Comparison of ENCODE assay signal across 13 cellular contexts in genomic region chr10:108850138-108850854, GRCh38.
DNase-seq lines count a peak whose midpoint lies in the region; ATAC-seq and TF ChIP-seq lines count a peak whose summit lies in the region.
"Had no signal": no experiment of that assay in that cellular context is flagged by ENCODE, and none has a peak within 500 bp of the region (broad histone marks: within the 10 kb centered on the region; RNA-seq: fewer than 3 reads in every experiment).

No MANE protein-coding gene starts in this region.

- H3K27ac Mint-ChIP-seq in CD14-positive monocyte = no peak overlapping the region
- H3K27ac Mint-ChIP-seq: natural killer cell treated with Interleukin-12 subunit alpha and Interleukin-12 subunit beta and Interleukin-15 and Interleukin-18, amount 100 ng/mL, for 72 hours had no signal

- no peaks in the 10 kb centered on the region for H3K36me3 Mint-ChIP-seq in CD14-positive monocyte
- H3K36me3 Mint-ChIP-seq: natural killer cell treated with Interleukin-12 subunit alpha and Interleukin-12 subunit beta and Interleukin-15 and Interleukin-18, amount 100 ng/mL, for 72 hours had no signal

- no peaks in the 10 kb centered on the region for H3K27me3 Mint-ChIP-seq in CD14-positive monocyte (ENCODE audit: low read depth in 3 of 3)
- H3K27me3 Mint-ChIP-seq: natural killer cell treated with Interleukin-12 subunit alpha and Interleukin-12 subunit beta and Interleukin-15 and Interleukin-18, amount 100 ng/mL, for 72 hours had no signal

- DNase-seq in SKM-1 (lab: John Stamatoyannopoulos, UW; ENCODE audit: unreplicated experiment) = peak; percentile 2
- DNase-seq in NK-92 treated with Interleukin-12 subunit alpha and Interleukin-12 subunit beta, amount 100 ng/mL, for 24 hours (lab: John Stamatoyannopoulos, UW) = no peak
- DNase-seq in CD14-positive monocyte (ENCODE audit: low spot score) = no peak
- DNase-seq in activated CD4-positive, alpha-beta T cell treated with anti-CD3 and anti-CD28 coated beads, Interleukin-2, amount 50 U/mL, for 1 hour = no peak
- no peak for DNase-seq in anterior cingulate cortex (lab: John Stamatoyannopoulos, UW)
- DNase-seq: activated effector memory CD4-positive, alpha-beta T cell treated with Interleukin-2 at 50 U/mL for 16 hours; Calu3; cortex of kidney; NCI-H2081 had no signal

- ATAC-seq in GM18508 (IDR thresholded peaks at IDR 0.05; ENCODE audit: insufficient read depth, unreplicated experiment) (peak; percentile 83), GM21526 (IDR thresholded peaks at IDR 0.05; ENCODE audit: low FRiP score, unreplicated experiment) (peak; percentile 95), HG03139 (IDR thresholded peaks at IDR 0.05; ENCODE audit: unreplicated experiment) (peak; percentile 80)
- ATAC-seq: natural killer cell treated with Interleukin-12 subunit alpha and Interleukin-12 subunit beta and Interleukin-15 and Interleukin-18, amount 100 ng/mL, for 72 hours had no signal

- intact Hi-C loops in CD14-positive monocyte (cut with micrococcal nuclease) = no loop called here

- peaks cover 0 to 2% (median 0%) of the 10 kb centered on the region in 7 donors for H3K9me3 Mint-ChIP-seq in CD14-positive monocyte

- TF ChIP-seq CTCF in CD14-positive monocyte (IDR thresholded peaks at IDR 0.05) = no peak

- no peak overlapping the region for H3K4me3 Mint-ChIP-seq in CD14-positive monocyte
- H3K4me3 Mint-ChIP-seq: natural killer cell treated with Interleukin-12 subunit alpha and Interleukin-12 subunit beta and Interleukin-15 and Interleukin-18, amount 100 ng/mL, for 72 hours had no signal

- H3K4me1 Mint-ChIP-seq in CD14-positive monocyte = no peaks in the 10 kb centered on the region
